Comparison of ENCODE assay signal across 1 cellular context in genomic region chr1:28190337-28190979, GRCh38.
TF ChIP-seq lines count a peak whose summit lies in the region.

No MANE protein-coding gene starts in this region.

TF ChIP-seq in K562, 482 proteins besides CTCF, POLR2A, EP300 and RAD21:
- no peak for TF ChIP-seq MXI1 (IDR thresholded peaks at IDR 0.05; ENCODE audit: low read depth, low read length)
- peak; percentile 72 for TF ChIP-seq NFE2 (IDR thresholded peaks at IDR 0.05; ENCODE audit: low read depth)
- TF ChIP-seq NONO (IDR thresholded peaks at IDR 0.05; ENCODE audit: low read depth in 2 of 2, low read length in 1 of 2): no peak
- no peak for TF ChIP-seq ZNF518B (CRISPR knock-in tag; IDR thresholded peaks at IDR 0.05)
- no peak for TF ChIP-seq ZNF511 (CRISPR knock-in tag; IDR thresholded peaks at IDR 0.05)
- peak; percentile 35; the same call in 1 of the 2 replicates for TF ChIP-seq CBFA2T3 (IDR thresholded peaks at IDR 0.05)
- TF ChIP-seq CHAMP1 (IDR thresholded peaks at IDR 0.05): no peak
- TF ChIP-seq PURB (CRISPR knock-in tag; IDR thresholded peaks at IDR 0.05; ENCODE audit: low read depth): no peak
- peak; percentile 18; the same call in 1 of the 2 replicates for TF ChIP-seq ZFX (CRISPR knock-in tag; IDR thresholded peaks at IDR 0.05)
- TF ChIP-seq MAFF (IDR thresholded peaks at IDR 0.05; ENCODE audit: low read length): peak; percentile 48; the same call in 1 of the 2 replicates
- TF ChIP-seq MCM2 (IDR thresholded peaks at IDR 0.05; ENCODE audit: low read depth): no peak
- no peak for TF ChIP-seq KLF10 (CRISPR knock-in tag; IDR thresholded peaks at IDR 0.05)
- no peak for TF ChIP-seq ELK1 (CRISPR knock-in tag; IDR thresholded peaks at IDR 0.05)
- no peak for TF ChIP-seq MECOM (CRISPR knock-in tag; IDR thresholded peaks at IDR 0.05)
- TF ChIP-seq HOXB6 (CRISPR knock-in tag; IDR thresholded peaks at IDR 0.05; ENCODE audit: borderline replicate concordance): no peak
- TF ChIP-seq POLR2AphosphoS2 (IDR thresholded peaks at IDR 0.05; ENCODE audit: low read length): no peak
- TF ChIP-seq SPI1 (IDR thresholded peaks at IDR 0.05; ENCODE audit: borderline replicate concordance, low read depth, low read length): peak; percentile 87
- 0 out of 2 replicates have a peak, but pooled peaks have one; percentile 3 for TF ChIP-seq CBFA2T2 (conservative IDR thresholded peaks at IDR 0.05)
- TF ChIP-seq KAT8 (IDR thresholded peaks at IDR 0.05; ENCODE audit: low read depth): no peak
- no peak for TF ChIP-seq ZNF318 (IDR thresholded peaks at IDR 0.05; ENCODE audit: borderline replicate concordance in 1 of 2, low read depth in 1 of 2)
- TF ChIP-seq ZNF143 (CRISPR knock-in tag; IDR thresholded peaks at IDR 0.05): no peak
- TF ChIP-seq MAFK (IDR thresholded peaks at IDR 0.05; ENCODE audit: low read length): peak; percentile 43
- no peak for TF ChIP-seq ELF2 (CRISPR knock-in tag; IDR thresholded peaks at IDR 0.05)
- TF ChIP-seq ILF3 (IDR thresholded peaks at IDR 0.05; ENCODE audit: borderline replicate concordance): no peak
- TF ChIP-seq SRSF1 (IDR thresholded peaks at IDR 0.05; ENCODE audit: low read depth, low read length): no peak
- TF ChIP-seq ARID1B (IDR thresholded peaks at IDR 0.05): peak; percentile 38; the same call in 1 of the 2 replicates
- no peak for TF ChIP-seq MBD1 (CRISPR knock-in tag; IDR thresholded peaks at IDR 0.05)
- no peak for TF ChIP-seq RERE (CRISPR knock-in tag; IDR thresholded peaks at IDR 0.05; ENCODE audit: borderline replicate concordance)
- peak; percentile 29; the same call in 1 of the 2 replicates for TF ChIP-seq ELF1 (tag; IDR thresholded peaks at IDR 0.05)
